Comparison of ENCODE assay signal across 8 cellular contexts in the genomic region with DNA sequence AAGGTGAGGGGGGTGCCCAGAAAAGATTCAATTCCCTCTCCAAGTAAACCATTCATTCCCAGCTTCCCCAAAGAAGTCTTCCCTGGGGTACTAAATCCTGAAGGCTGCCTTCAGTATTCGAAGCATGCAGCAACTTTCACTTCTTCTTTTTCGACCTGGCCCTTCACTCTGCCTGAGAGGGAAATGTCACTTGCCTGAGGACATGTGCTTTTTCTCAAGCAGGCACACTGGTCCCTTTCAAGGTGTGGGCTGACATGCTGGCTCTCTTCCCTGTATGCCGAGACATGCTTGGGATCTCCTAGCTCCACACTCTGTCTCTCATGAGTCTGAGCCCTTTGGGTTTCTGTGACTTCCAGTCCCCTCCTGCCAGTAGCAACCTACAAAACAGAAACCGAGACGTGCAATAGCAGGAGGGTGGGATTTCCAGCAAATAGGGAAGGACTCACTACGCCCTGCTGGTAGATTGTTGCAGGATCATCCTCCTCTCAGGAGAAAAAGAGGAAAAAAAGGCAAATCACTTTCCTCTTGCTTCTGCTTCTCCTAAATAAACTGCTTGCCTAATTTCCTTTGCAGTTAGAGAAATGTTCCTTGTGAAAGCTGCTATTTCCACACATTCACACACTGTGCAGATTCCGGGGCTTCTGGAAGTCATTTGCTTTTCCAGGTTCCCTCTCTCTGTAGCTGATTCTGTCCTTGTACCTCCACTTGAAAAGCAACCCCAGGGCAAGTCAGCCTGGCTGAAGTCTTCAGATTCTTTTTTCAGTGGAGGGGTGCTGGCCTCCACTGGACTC. TPM values are rescaled to one million over a fixed set of nuclear protein-coding genes. Genes with fewer than 3 reads are reported as not detected.
DNase-seq lines count a peak whose midpoint lies in the region; ATAC-seq and TF ChIP-seq lines count a peak whose summit lies in the region.

No MANE protein-coding gene starts in this region.

- peak overlapping the region; percentile 52 for H3K27ac Mint-ChIP-seq in activated CD8-positive, alpha-beta memory T cell treated with anti-CD3 and anti-CD28 coated beads, Interleukin-2, amount 10 ng/mL, durations not matched to agents 7 days and 5 days

- TF ChIP-seq CTCF in neutrophil (IDR thresholded peaks at IDR 0.05) (no peak), WERI-Rb-1 (IDR thresholded peaks at IDR 0.05; ENCODE audit: low read depth, low read length) (no peak)

- no peak for DNase-seq in activated CD8-positive, alpha-beta memory T cell treated with anti-CD3 and anti-CD28 coated beads, Interleukin-2, amount 10 ng/mL, durations not matched to agents 7 days and 5 days
- no peak for DNase-seq in activated CD8-positive, alpha-beta memory T cell treated with anti-CD3 and anti-CD28 coated beads for 24 hours
- DNase-seq in RPMI8226, result peak; percentile 80
- no peak for DNase-seq in WERI-Rb-1
- DNase-seq in AG08396 (ENCODE audit: low spot score), result no peak

- H3K9me3 Mint-ChIP-seq in activated CD8-positive, alpha-beta memory T cell treated with anti-CD3 and anti-CD28 coated beads, Interleukin-2, amount 10 ng/mL, durations not matched to agents 7 days and 5 days (ENCODE audit: low read depth), result no peaks in the 10 kb centered on the region

- H3K36me3 ChIP-seq in neutrophil, result no peaks in the 10 kb centered on the region
- no peaks in the 10 kb centered on the region for H3K36me3 ChIP-seq in WERI-Rb-1

- H3K4me1 ChIP-seq in neutrophil (ENCODE audit: control insufficient read depth in 1 of 2, insufficient read depth in 1 of 2, low read depth in 1 of 2, low read length in 1 of 2), result peaks cover 31 to 34% of the 10 kb centered on the region in 2 experiments

- H3K27me3 ChIP-seq in neutrophil, result no peaks in the 10 kb centered on the region
- H3K27me3 ChIP-seq in WERI-Rb-1 (ENCODE audit: insufficient read depth, low read depth, severe bottlenecking), result no peaks in the 10 kb centered on the region

- peak overlapping the region; percentile 43 for H3K4me3 Mint-ChIP-seq in activated CD8-positive, alpha-beta memory T cell treated with anti-CD3 and anti-CD28 coated beads, Interleukin-2, amount 10 ng/mL, durations not matched to agents 7 days and 5 days

- H3K9me3 ChIP-seq in neutrophil (no peaks in the 10 kb centered on the region), WERI-Rb-1 (ENCODE audit: severe bottlenecking) (no peaks in the 10 kb centered on the region)

- CTCF ChIA-PET in activated CD8-positive, alpha-beta memory T cell treated with anti-CD3 and anti-CD28 coated beads, Interleukin-2, amount 10 ng/mL, durations not matched to agents 7 days and 5 days (lab: Charles Lee), result interaction anchor here (0.8 to 7.5 kb wide), 24 partner anchors 9 to 746 kb away, joined by 3 to 83 read pairs (median 8); a partner anchor contains a TSS

- ATAC-seq in activated CD8-positive, alpha-beta memory T cell treated with anti-CD3 and anti-CD28 coated beads, Interleukin-2, amount 10 ng/mL, durations not matched to agents 7 days and 5 days, result no peak
- peak; percentile 62 for ATAC-seq in HG02943 (IDR thresholded peaks at IDR 0.05; ENCODE audit: low read depth, unreplicated experiment)
- ATAC-seq in activated CD4-positive, CD25-positive, alpha-beta regulatory T cell treated with anti-CD3 and anti-CD28 coated beads, Interleukin-2, amount 50 U/mL, for 24 hours, result no peak

- H3K27me3 Mint-ChIP-seq in activated CD8-positive, alpha-beta memory T cell treated with anti-CD3 and anti-CD28 coated beads, Interleukin-2, amount 10 ng/mL, durations not matched to agents 7 days and 5 days, result no peaks in the 10 kb centered on the region

- H3K4me3 ChIP-seq in neutrophil (ENCODE audit: low read depth in 1 of 2, low read length in 1 of 2) (peak overlapping the region; percentile 29 to 41), WERI-Rb-1 (ENCODE audit: low read depth, low read length) (no peak overlapping the region)

- no peaks in the 10 kb centered on the region for H3K36me3 Mint-ChIP-seq in activated CD8-positive, alpha-beta memory T cell treated with anti-CD3 and anti-CD28 coated beads, Interleukin-2, amount 10 ng/mL, durations not matched to agents 7 days and 5 days

- peaks cover 21% of the 10 kb centered on the region for H3K4me1 Mint-ChIP-seq in activated CD8-positive, alpha-beta memory T cell treated with anti-CD3 and anti-CD28 coated beads, Interleukin-2, amount 10 ng/mL, durations not matched to agents 7 days and 5 days

- peak overlapping the region; percentile 86 for H3K27ac ChIP-seq in neutrophil
- no peak overlapping the region for H3K27ac ChIP-seq in WERI-Rb-1

RNA-seq across cellular contexts. Expression of a gene that starts 33.4 kb away (rescaled TPM):
- 10 to 100 TPM; 40.6 to 48.7 TPM for total RNA-seq in activated CD8-positive, alpha-beta memory T cell treated with anti-CD3 and anti-CD28 coated beads, Interleukin-2, amount 10 ng/mL, durations not matched to agents 7 days and 5 days
